23 cellular contexts compared by ENCODE assay signal in genomic region chr15:92140802-92141201, GRCh38.
"Had no signal": no experiment of that assay in that cellular context is flagged by ENCODE, and none has a peak within 500 bp of the region (broad histone marks: within the 10 kb centered on the region; RNA-seq: fewer than 3 reads in every experiment).

No MANE protein-coding gene starts in this region.

- H3K4me1 ChIP-seq: ascending aorta, left lung, thyroid gland, vagina had no signal

- H3K27ac Mint-ChIP-seq: activated CD4-positive, alpha-beta T cell treated with anti-CD3 and anti-CD28 coated beads, Interleukin-2, amount 10 ng/mL, durations not matched to agents 24 days and 14 days; activated CD8-positive, alpha-beta T cell treated with anti-CD3 and anti-CD28 coated beads for 36 hours; activated naive CD4-positive, alpha-beta T cell treated with anti-CD3 and anti-CD28 coated beads, Interleukin-2, amount 50 U/mL, for 24 hours; nephron progenitor cell had no signal

- H3K27me3 Mint-ChIP-seq: activated CD4-positive, alpha-beta T cell treated with anti-CD3 and anti-CD28 coated beads, Interleukin-2, amount 10 ng/mL, durations not matched to agents 24 days and 14 days; activated CD8-positive, alpha-beta T cell treated with anti-CD3 and anti-CD28 coated beads for 36 hours; activated naive CD4-positive, alpha-beta T cell treated with anti-CD3 and anti-CD28 coated beads, Interleukin-2, amount 50 U/mL, for 24 hours had no signal

- H3K4me3 Mint-ChIP-seq: activated CD4-positive, alpha-beta T cell treated with anti-CD3 and anti-CD28 coated beads, Interleukin-2, amount 10 ng/mL, durations not matched to agents 24 days and 14 days; activated CD8-positive, alpha-beta T cell treated with anti-CD3 and anti-CD28 coated beads for 36 hours; activated naive CD4-positive, alpha-beta T cell treated with anti-CD3 and anti-CD28 coated beads, Interleukin-2, amount 50 U/mL, for 24 hours; nephron progenitor cell had no signal

- H3K27ac ChIP-seq: ascending aorta, cardiac muscle cell, left lung, thyroid gland, vagina had no signal

- H3K9me3 Mint-ChIP-seq: activated CD8-positive, alpha-beta T cell treated with anti-CD3 and anti-CD28 coated beads for 36 hours; activated naive CD4-positive, alpha-beta T cell treated with anti-CD3 and anti-CD28 coated beads, Interleukin-2, amount 50 U/mL, for 24 hours had no signal

- DNase-seq: activated CD4-positive, alpha-beta T cell treated with anti-CD3 and anti-CD28 coated beads, Interleukin-2, amount 10 ng/mL, durations not matched to agents 24 days and 14 days; activated CD8-positive, alpha-beta T cell treated with anti-CD3 and anti-CD28 coated beads for 36 hours; activated effector memory CD4-positive, alpha-beta T cell treated with anti-CD3 and anti-CD28 coated beads, Interleukin-2, amount 50 U/mL, for 16 hours; activated T-cell treated with anti-CD3 and anti-CD28 coated beads, Interleukin-2, amount 50 U/mL, for 48 hours; dermis blood vessel endothelial cell; effector memory CD4-positive, alpha-beta T cell; foreskin fibroblast; glutamatergic neuron; hippocampal formation; left lung; nephron progenitor cell; occipital lobe; retina; stimulated activated CD4-positive, alpha-beta T cell treated with anti-CD3 and anti-CD28 coated beads, Interleukin-12 subunit alpha, Interleukin-12 subunit beta, amount 100 ng/mL, for 4 hours; stimulated activated CD4-positive, alpha-beta T cell treated with anti-CD3 and anti-CD28 coated beads, Interleukin-1b, Interleukin-23, amount 100 ng/mL, for 48 hours; stimulated activated CD8-positive, alpha-beta memory T cell treated with anti-CD3 and anti-CD28 coated beads, Interleukin-4, amount 100 ng/mL, for 48 hours; stimulated activated naive CD4-positive, alpha-beta T cell treated with Interleukin-2 at 50 U/mL for 16 hours; T-helper 1 cell; thyroid gland had no signal

- H3K36me3 ChIP-seq: cardiac muscle cell, thyroid gland, vagina had no signal

- H3K9me3 ChIP-seq: ascending aorta, left lung, thyroid gland, vagina had no signal

- H3K4me1 Mint-ChIP-seq: activated CD4-positive, alpha-beta T cell treated with anti-CD3 and anti-CD28 coated beads, Interleukin-2, amount 10 ng/mL, durations not matched to agents 24 days and 14 days; activated naive CD4-positive, alpha-beta T cell treated with anti-CD3 and anti-CD28 coated beads, Interleukin-2, amount 50 U/mL, for 24 hours had no signal

- ATAC-seq: activated CD8-positive, alpha-beta T cell treated with anti-CD3 and anti-CD28 coated beads for 36 hours; left lung had no signal

- H3K27me3 ChIP-seq: ascending aorta, cardiac muscle cell, left lung, thyroid gland, vagina had no signal

- H3K4me3 ChIP-seq: ascending aorta, cardiac muscle cell, left lung, thyroid gland, vagina had no signal
